Comparison of ENCODE assay signal across 1 cellular context in genomic region chr1:207644852-207645631, GRCh38.
TF ChIP-seq lines count a peak whose summit lies in the region.

Gene CR1L, plus strand, starts transcription at chr1:207645133. Its CDS starts 101 bp downstream, at chr1:207645234.

TF ChIP-seq in GM23338, 12 proteins besides CTCF, POLR2A, EP300 and RAD21 (continued from another document):
- TF ChIP-seq REST (IDR thresholded peaks at IDR 0.05; ENCODE audit: unreplicated experiment): no peak
- peak; percentile 33; the same call in 1 of the 2 replicates for TF ChIP-seq POLR2AphosphoS5 (IDR thresholded peaks at IDR 0.05; ENCODE audit: low read depth)
- TF ChIP-seq NANOG (IDR thresholded peaks at IDR 0.05; ENCODE audit: borderline replicate concordance): no peak
- TF ChIP-seq EZH2 (IDR thresholded peaks at IDR 0.05; ENCODE audit: low read depth, unreplicated experiment): no peak
